ENCODE assay signal across 1 cellular context in genomic region chr20:51385941-51386530, GRCh38.
A peak's percentile ranks its signal among the peaks of the same experiment; 100 is the strongest.
TF ChIP-seq lines count a peak whose summit lies in the region.

No MANE protein-coding gene starts in this region.

TF ChIP-seq in WTC11, 78 proteins besides CTCF, POLR2A, EP300 and RAD21 (continued from another document):
- no peak for TF ChIP-seq CDX4 (CRISPR knock-in tag; IDR thresholded peaks at IDR 0.05; ENCODE audit: borderline replicate concordance)
- TF ChIP-seq MLX (CRISPR knock-in tag; IDR thresholded peaks at IDR 0.05): no peak
- TF ChIP-seq ETV6 (CRISPR knock-in tag; IDR thresholded peaks at IDR 0.05): 0 out of 2 replicates have a peak, but pooled peaks have one; percentile 44
- TF ChIP-seq ATF1 (CRISPR knock-in tag; IDR thresholded peaks at IDR 0.05): no peak
